In genomic region chr4:47221721-47222120, GRCh38 we compare ENCODE assay signal across 24 cellular contexts.
DNase-seq lines count a peak whose midpoint lies in the region; ATAC-seq and TF ChIP-seq lines count a peak whose summit lies in the region.
"Had no signal": no experiment of that assay in that cellular context is flagged by ENCODE, and none has a peak within 500 bp of the region (broad histone marks: within the 10 kb centered on the region; RNA-seq: fewer than 3 reads in every experiment).

No MANE protein-coding gene starts in this region.

- H3K79me2 ChIP-seq in smooth muscle cell (ENCODE audit: low read depth) = no peaks in the 10 kb centered on the region

- H3F3A ChIP-seq in smooth muscle cell (ENCODE audit: low read depth) = peaks cover 11% of the 10 kb centered on the region

- H3K36me3 ChIP-seq in smooth muscle cell (ENCODE audit: low read depth) = no peaks in the 10 kb centered on the region
- H3K36me3 ChIP-seq: stomach, transverse colon had no signal

- H3K27me3 Mint-ChIP-seq in activated T-cell treated with anti-CD3 and anti-CD28 coated beads, Interleukin-2, amount 50 U/mL, for 72 hours (ENCODE audit: low read depth) = no peaks in the 10 kb centered on the region
- no peaks in the 10 kb centered on the region; the same call in 1 of the 2 replicates for H3K27me3 Mint-ChIP-seq in WTC11 (ENCODE audit: low read depth)

- no peaks in the 10 kb centered on the region for H3K4me1 Mint-ChIP-seq in activated T-cell treated with anti-CD3 and anti-CD28 coated beads, Interleukin-2, amount 50 U/mL, for 72 hours (ENCODE audit: low read depth)
- no peaks in the 10 kb centered on the region for H3K4me1 Mint-ChIP-seq in WTC11
- H3K4me1 Mint-ChIP-seq: CD8-positive, alpha-beta memory T cell; memory B cell; naive B cell had no signal

- H3K36me3 Mint-ChIP-seq in activated T-cell treated with anti-CD3 and anti-CD28 coated beads, Interleukin-2, amount 50 U/mL, for 72 hours (ENCODE audit: insufficient read depth in 2 of 2) = no peaks in the 10 kb centered on the region
- no peaks in the 10 kb centered on the region for H3K36me3 Mint-ChIP-seq in WTC11
- H3K36me3 Mint-ChIP-seq: CD8-positive, alpha-beta memory T cell; memory B cell; naive B cell had no signal

- no peak overlapping the region for H3K9ac ChIP-seq in smooth muscle cell (ENCODE audit: low read depth)

- H3K27ac Mint-ChIP-seq in activated T-cell treated with anti-CD3 and anti-CD28 coated beads, Interleukin-2, amount 50 U/mL, for 72 hours = no peak overlapping the region
- no peak overlapping the region for H3K27ac Mint-ChIP-seq in WTC11
- H3K27ac Mint-ChIP-seq: activated CD8-positive, alpha-beta T cell treated with anti-CD3 and anti-CD28 coated beads, Interleukin-2, amount 10 ng/mL, durations not matched to agents 7 days and 5 days; CD8-positive, alpha-beta memory T cell; memory B cell; naive B cell had no signal

- H3K27me3 ChIP-seq in smooth muscle cell (ENCODE audit: low read depth) = no peaks in the 10 kb centered on the region
- H3K27me3 ChIP-seq: stomach, transverse colon had no signal

- CTCF ChIA-PET in WTC11 (lab: Charles Lee) = interaction anchor here (1.1 kb wide), 1 partner anchor 19 kb away, joined by 3 read pairs; no protein-coding TSS in a partner anchor

- no peaks in the 10 kb centered on the region for H4K20me1 ChIP-seq in smooth muscle cell (ENCODE audit: low read depth)

- peak overlapping the region; percentile 25 for H2AFZ ChIP-seq in smooth muscle cell (ENCODE audit: low read depth)

- H3K4me2 ChIP-seq in smooth muscle cell = peak overlapping the region; percentile 49

- H3K4me3 ChIP-seq in astrocyte of the cerebellum (ENCODE audit: low read depth, low read length) = no peak overlapping the region
- H3K4me3 ChIP-seq in foreskin fibroblast (ENCODE audit: low read depth in 1 of 2, low read length in 2 of 2) = no peak overlapping the region
- H3K4me3 ChIP-seq in smooth muscle cell = no peak overlapping the region
- H3K4me3 ChIP-seq: stomach, transverse colon had no signal

- ATAC-seq in activated T-cell treated with anti-CD3 and anti-CD28 coated beads, Interleukin-2, amount 50 U/mL, for 72 hours (replicated peaks in 1 of 2) = no peak
- ATAC-seq in WTC11 = no peak
- ATAC-seq: activated CD8-positive, alpha-beta T cell treated with anti-CD3 and anti-CD28 coated beads, Interleukin-2, amount 10 ng/mL, durations not matched to agents 7 days and 5 days had no signal

- in situ Hi-C loops in astrocyte of the cerebellum (cut with HindIII; ENCODE audit: low sequenced_read_pairs) = no loop called here

- no peak overlapping the region for H3K4me3 Mint-ChIP-seq in activated T-cell treated with anti-CD3 and anti-CD28 coated beads, Interleukin-2, amount 50 U/mL, for 72 hours
- no peak overlapping the region for H3K4me3 Mint-ChIP-seq in WTC11
- H3K4me3 Mint-ChIP-seq: activated CD8-positive, alpha-beta T cell treated with anti-CD3 and anti-CD28 coated beads, Interleukin-2, amount 10 ng/mL, durations not matched to agents 7 days and 5 days; CD8-positive, alpha-beta memory T cell; memory B cell; naive B cell had no signal

- peak overlapping the region; percentile 84 for H3K27ac ChIP-seq in smooth muscle cell (ENCODE audit: low read depth)
- H3K27ac ChIP-seq: stomach, transverse colon had no signal

- H3K9me3 ChIP-seq in smooth muscle cell (replicated peaks; ENCODE audit: low read depth) = no peaks in the 10 kb centered on the region
- H3K9me3 ChIP-seq: stomach, transverse colon had no signal

- H3K4me1 ChIP-seq in smooth muscle cell (ENCODE audit: low read depth) = peaks cover 8% of the 10 kb centered on the region
- H3K4me1 ChIP-seq: stomach, transverse colon had no signal

- DNase-seq in HT1080 (ENCODE audit: low read depth) = peak; percentile 53
- DNase-seq in astrocyte of the cerebellum (ENCODE audit: low read depth) = peak; percentile 44
- DNase-seq in foreskin fibroblast = peak; percentile 33 to 83
- no peak for DNase-seq in smooth muscle cell (lab: John Stamatoyannopoulos, UW; ENCODE audit: unreplicated experiment)
- no peak for DNase-seq in DMS153 (lab: John Stamatoyannopoulos, UW)
- no peak for DNase-seq in activated T-cell treated with anti-CD3 and anti-CD28 coated beads, Interleukin-2, amount 50 U/mL, for 72 hours
- DNase-seq in WTC11 (ENCODE audit: low spot score) = no peak
- DNase-seq in activated gamma-delta T cell (lab: John Stamatoyannopoulos, UW) = no peak
- DNase-seq: activated CD4-positive, alpha-beta T cell treated with anti-CD3 and anti-CD28 coated beads for 1 hour; activated CD8-positive, alpha-beta T cell treated with anti-CD3 and anti-CD28 coated beads, Interleukin-2, amount 10 ng/mL, durations not matched to agents 7 days and 5 days; activated naive CD4-positive, alpha-beta T cell; CD8-positive, alpha-beta memory T cell; DMS53; GOT3; left cardiac atrium; naive B cell; NCI-H146; NCI-H2171 treated with DMSO at 0.1 percent for 48 hours; occipital lobe; retina; stomach; SW 1271; transverse colon had no signal

- POLR2A ChIA-PET in WTC11 (lab: Charles Lee) = no interaction called here

- TF ChIP-seq CTCF in astrocyte of the cerebellum (IDR thresholded peaks at IDR 0.05; ENCODE audit: low read depth, low read length, missing control alignments) (no peak), foreskin fibroblast (IDR thresholded peaks at IDR 0.05; ENCODE audit: low read depth, low read length) (no peak), smooth muscle cell (IDR thresholded peaks at IDR 0.05; ENCODE audit: borderline replicate concordance, insufficient read depth, poor library complexity, severe bottlenecking) (no peak), WTC11 (IDR thresholded peaks at IDR 0.05) (no peak)

- H3K9me3 Mint-ChIP-seq in activated T-cell treated with anti-CD3 and anti-CD28 coated beads, Interleukin-2, amount 50 U/mL, for 72 hours = no peaks in the 10 kb centered on the region
- H3K9me3 Mint-ChIP-seq in WTC11 = no peaks in the 10 kb centered on the region
- H3K9me3 Mint-ChIP-seq: CD8-positive, alpha-beta memory T cell; memory B cell had no signal

- WGBS in smooth muscle cell (ENCODE audit: low lambda C conversion rate) = 28% methylated on average over 2 of the region's 2 CpGs

TF ChIP-seq in WTC11, 78 proteins besides CTCF, POLR2A, EP300 and RAD21 (continues in another document):
- TF ChIP-seq, protein P1, sequence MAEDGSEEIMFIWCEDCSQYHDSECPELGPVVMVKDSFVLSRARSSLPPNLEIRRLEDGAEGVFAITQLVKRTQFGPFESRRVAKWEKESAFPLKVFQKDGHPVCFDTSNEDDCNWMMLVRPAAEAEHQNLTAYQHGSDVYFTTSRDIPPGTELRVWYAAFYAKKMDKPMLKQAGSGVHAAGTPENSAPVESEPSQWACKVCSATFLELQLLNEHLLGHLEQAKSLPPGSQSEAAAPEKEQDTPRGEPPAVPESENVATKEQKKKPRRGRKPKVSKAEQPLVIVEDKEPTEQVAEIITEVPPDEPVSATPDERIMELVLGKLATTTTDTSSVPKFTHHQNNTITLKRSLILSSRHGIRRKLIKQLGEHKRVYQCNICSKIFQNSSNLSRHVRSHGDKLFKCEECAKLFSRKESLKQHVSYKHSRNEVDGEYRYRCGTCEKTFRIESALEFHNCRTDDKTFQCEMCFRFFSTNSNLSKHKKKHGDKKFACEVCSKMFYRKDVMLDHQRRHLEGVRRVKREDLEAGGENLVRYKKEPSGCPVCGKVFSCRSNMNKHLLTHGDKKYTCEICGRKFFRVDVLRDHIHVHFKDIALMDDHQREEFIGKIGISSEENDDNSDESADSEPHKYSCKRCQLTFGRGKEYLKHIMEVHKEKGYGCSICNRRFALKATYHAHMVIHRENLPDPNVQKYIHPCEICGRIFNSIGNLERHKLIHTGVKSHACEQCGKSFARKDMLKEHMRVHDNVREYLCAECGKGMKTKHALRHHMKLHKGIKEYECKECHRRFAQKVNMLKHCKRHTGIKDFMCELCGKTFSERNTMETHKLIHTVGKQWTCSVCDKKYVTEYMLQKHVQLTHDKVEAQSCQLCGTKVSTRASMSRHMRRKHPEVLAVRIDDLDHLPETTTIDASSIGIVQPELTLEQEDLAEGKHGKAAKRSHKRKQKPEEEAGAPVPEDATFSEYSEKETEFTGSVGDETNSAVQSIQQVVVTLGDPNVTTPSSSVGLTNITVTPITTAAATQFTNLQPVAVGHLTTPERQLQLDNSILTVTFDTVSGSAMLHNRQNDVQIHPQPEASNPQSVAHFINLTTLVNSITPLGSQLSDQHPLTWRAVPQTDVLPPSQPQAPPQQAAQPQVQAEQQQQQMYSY (CRISPR knock-in tag; IDR thresholded peaks at IDR 0.05) = no peak
- no peak for TF ChIP-seq STAT6 (CRISPR knock-in tag; conservative IDR thresholded peaks at IDR 0.05; ENCODE audit: low read depth)
- TF ChIP-seq SP1 (CRISPR knock-in tag; conservative IDR thresholded peaks at IDR 0.05) = no peak
- no peak for TF ChIP-seq NFYB (CRISPR knock-in tag; conservative IDR thresholded peaks at IDR 0.05; ENCODE audit: low read depth)
- no peak for TF ChIP-seq NFATC4 (CRISPR knock-in tag; IDR thresholded peaks at IDR 0.05)
- TF ChIP-seq, protein P2, sequence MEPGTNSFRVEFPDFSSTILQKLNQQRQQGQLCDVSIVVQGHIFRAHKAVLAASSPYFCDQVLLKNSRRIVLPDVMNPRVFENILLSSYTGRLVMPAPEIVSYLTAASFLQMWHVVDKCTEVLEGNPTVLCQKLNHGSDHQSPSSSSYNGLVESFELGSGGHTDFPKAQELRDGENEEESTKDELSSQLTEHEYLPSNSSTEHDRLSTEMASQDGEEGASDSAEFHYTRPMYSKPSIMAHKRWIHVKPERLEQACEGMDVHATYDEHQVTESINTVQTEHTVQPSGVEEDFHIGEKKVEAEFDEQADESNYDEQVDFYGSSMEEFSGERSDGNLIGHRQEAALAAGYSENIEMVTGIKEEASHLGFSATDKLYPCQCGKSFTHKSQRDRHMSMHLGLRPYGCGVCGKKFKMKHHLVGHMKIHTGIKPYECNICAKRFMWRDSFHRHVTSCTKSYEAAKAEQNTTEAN (CRISPR knock-in tag; IDR thresholded peaks at IDR 0.05) = no peak

Comparison
In these comparisons a context has a peak if more than half of its experiments do, and no peak if none do; other contexts are left out.
1. DNase-seq: peak in HT1080 (single experiment), astrocyte of the cerebellum (single experiment) and foreskin fibroblast (2 of 2); none in smooth muscle cell (single experiment), DMS153 (single experiment), activated T-cell treated with anti-CD3 and anti-CD28 coated beads, Interleukin-2, amount 50 U/mL, for 72 hours (0 of 2), WTC11 (single experiment) and activated gamma-delta T cell (single experiment).